In the genomic region with DNA sequence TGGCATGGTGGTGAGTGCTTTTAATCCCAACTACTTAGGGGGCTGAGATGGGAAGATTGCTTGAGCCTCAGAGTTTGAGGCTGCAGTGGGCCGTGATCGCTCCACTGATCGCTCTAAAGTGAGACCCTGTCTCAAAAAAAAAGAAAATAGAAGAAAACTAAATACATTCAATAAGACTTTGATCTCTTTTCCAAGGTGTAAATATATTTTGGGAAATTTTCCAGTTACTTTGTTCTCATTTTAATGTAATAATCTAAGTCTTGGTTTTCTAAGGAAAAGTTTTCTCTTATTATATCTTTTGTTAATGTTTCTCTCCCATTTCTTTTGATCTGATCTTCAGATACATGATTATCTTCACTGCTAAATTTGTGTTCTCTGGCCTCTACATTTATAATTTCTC, we compare ENCODE assay signal across 1 cellular context.
A peak's percentile ranks its signal among the peaks of the same experiment; 100 is the strongest.
TF ChIP-seq lines count a peak whose summit lies in the region.

No MANE protein-coding gene starts in this region.

TF ChIP-seq in K562, 482 proteins besides CTCF, POLR2A, EP300 and RAD21:
- TF ChIP-seq RBM22 (IDR thresholded peaks at IDR 0.05; ENCODE audit: low read depth, low read length, poor library complexity, severe bottlenecking), result peak; percentile 32
- no peak for TF ChIP-seq TRIM28 (IDR thresholded peaks at IDR 0.05)
- no peak for TF ChIP-seq TEAD4 (IDR thresholded peaks at IDR 0.05; ENCODE audit: low read length)
- no peak for TF ChIP-seq TEAD4 (CRISPR knock-in tag; IDR thresholded peaks at IDR 0.05; ENCODE audit: borderline replicate concordance)
- no peak for TF ChIP-seq PHTF2 (CRISPR knock-in tag; IDR thresholded peaks at IDR 0.05)
- peak; percentile 56 for TF ChIP-seq RBFOX2 (IDR thresholded peaks at IDR 0.05; ENCODE audit: low read depth, low read length)
- 0 out of 2 replicates have a peak, but pooled peaks have one; percentile 37 for TF ChIP-seq SUPT5H (IDR thresholded peaks at IDR 0.05)
- TF ChIP-seq, protein P1, sequence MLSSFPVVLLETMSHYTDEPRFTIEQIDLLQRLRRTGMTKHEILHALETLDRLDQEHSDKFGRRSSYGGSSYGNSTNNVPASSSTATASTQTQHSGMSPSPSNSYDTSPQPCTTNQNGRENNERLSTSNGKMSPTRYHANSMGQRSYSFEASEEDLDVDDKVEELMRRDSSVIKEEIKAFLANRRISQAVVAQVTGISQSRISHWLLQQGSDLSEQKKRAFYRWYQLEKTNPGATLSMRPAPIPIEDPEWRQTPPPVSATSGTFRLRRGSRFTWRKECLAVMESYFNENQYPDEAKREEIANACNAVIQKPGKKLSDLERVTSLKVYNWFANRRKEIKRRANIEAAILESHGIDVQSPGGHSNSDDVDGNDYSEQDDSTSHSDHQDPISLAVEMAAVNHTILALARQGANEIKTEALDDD (IDR thresholded peaks at IDR 0.05), result no peak
- TF ChIP-seq POLR2G (IDR thresholded peaks at IDR 0.05; ENCODE audit: low read depth, low read length), result peak; percentile 48
- no peak for TF ChIP-seq PPARD (CRISPR knock-in tag; IDR thresholded peaks at IDR 0.05)
- TF ChIP-seq PML (IDR thresholded peaks at IDR 0.05; ENCODE audit: low read length), result 0 out of 2 replicates have a peak, but pooled peaks have one; percentile 9
- no peak for TF ChIP-seq GTF2A2 (tag; IDR thresholded peaks at IDR 0.05)
- no peak for TF ChIP-seq ZNF197 (CRISPR knock-in tag; IDR thresholded peaks at IDR 0.05; ENCODE audit: low read depth)
- TF ChIP-seq MEF2A (IDR thresholded peaks at IDR 0.05; ENCODE audit: control insufficient read depth, low read depth, low read length), result no peak
- no peak for TF ChIP-seq SP1 (CRISPR knock-in tag; IDR thresholded peaks at IDR 0.05)
- 0 out of 2 replicates have a peak, but pooled peaks have one; percentile 23 for TF ChIP-seq POLR2H (tag; IDR thresholded peaks at IDR 0.05; ENCODE audit: low read depth)
- TF ChIP-seq, protein P2, sequence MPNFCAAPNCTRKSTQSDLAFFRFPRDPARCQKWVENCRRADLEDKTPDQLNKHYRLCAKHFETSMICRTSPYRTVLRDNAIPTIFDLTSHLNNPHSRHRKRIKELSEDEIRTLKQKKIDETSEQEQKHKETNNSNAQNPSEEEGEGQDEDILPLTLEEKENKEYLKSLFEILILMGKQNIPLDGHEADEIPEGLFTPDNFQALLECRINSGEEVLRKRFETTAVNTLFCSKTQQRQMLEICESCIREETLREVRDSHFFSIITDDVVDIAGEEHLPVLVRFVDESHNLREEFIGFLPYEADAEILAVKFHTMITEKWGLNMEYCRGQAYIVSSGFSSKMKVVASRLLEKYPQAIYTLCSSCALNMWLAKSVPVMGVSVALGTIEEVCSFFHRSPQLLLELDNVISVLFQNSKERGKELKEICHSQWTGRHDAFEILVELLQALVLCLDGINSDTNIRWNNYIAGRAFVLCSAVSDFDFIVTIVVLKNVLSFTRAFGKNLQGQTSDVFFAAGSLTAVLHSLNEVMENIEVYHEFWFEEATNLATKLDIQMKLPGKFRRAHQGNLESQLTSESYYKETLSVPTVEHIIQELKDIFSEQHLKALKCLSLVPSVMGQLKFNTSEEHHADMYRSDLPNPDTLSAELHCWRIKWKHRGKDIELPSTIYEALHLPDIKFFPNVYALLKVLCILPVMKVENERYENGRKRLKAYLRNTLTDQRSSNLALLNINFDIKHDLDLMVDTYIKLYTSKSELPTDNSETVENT (CRISPR knock-in tag; IDR thresholded peaks at IDR 0.05), result no peak
- TF ChIP-seq BMI1 (IDR thresholded peaks at IDR 0.05; ENCODE audit: low read length), result no peak
- 0 out of 2 replicates have a peak, but pooled peaks have one; percentile 38 for TF ChIP-seq ZNF583 (CRISPR knock-in tag; IDR thresholded peaks at IDR 0.05)
- TF ChIP-seq ZFX (CRISPR knock-in tag; IDR thresholded peaks at IDR 0.05), result no peak
- no peak for TF ChIP-seq TOE1 (IDR thresholded peaks at IDR 0.05; ENCODE audit: borderline replicate concordance)
- TF ChIP-seq TOE1 (CRISPR knock-in tag; IDR thresholded peaks at IDR 0.05; ENCODE audit: borderline replicate concordance, low read depth), result no peak
- no peak for TF ChIP-seq HLTF (IDR thresholded peaks at IDR 0.05)
- TF ChIP-seq ELF2 (CRISPR knock-in tag; IDR thresholded peaks at IDR 0.05), result no peak
TF ChIP-seq in K562: peak in this region for 7.
